In genomic region chr3:46984591-46985459, GRCh38 we compare ENCODE assay signal across 14 cellular contexts. TPM values are rescaled to one million over a fixed set of nuclear protein-coding genes. Genes with fewer than 3 reads are reported as not detected.
DNase-seq lines count a peak whose midpoint lies in the region; ATAC-seq and TF ChIP-seq lines count a peak whose summit lies in the region.
"Had no signal": no experiment of that assay in that cellular context is flagged by ENCODE, and none has a peak within 500 bp of the region (broad histone marks: within the 10 kb centered on the region; RNA-seq: fewer than 3 reads in every experiment).

No MANE protein-coding gene starts in this region.

- no peaks in the 10 kb centered on the region for H3K36me3 ChIP-seq in CD8-positive, alpha-beta T cell (ENCODE audit: insufficient read depth, low read length)

- H3K27me3 ChIP-seq in CD8-positive, alpha-beta T cell (ENCODE audit: insufficient read depth, low read length): no peaks in the 10 kb centered on the region
- H3K27me3 ChIP-seq: upper lobe of left lung had no signal

- POLR2A ChIA-PET in CD8-positive, alpha-beta T cell (lab: Charles Lee): no interaction called here

- intact Hi-C loops in CD8-positive, alpha-beta T cell (cut with DNase I, micrococcal nuclease): loop anchor here (5.0 kb wide), 2 partner anchors 38 to 293 kb away; partner anchors contain the start of gene ALS2CL (in 1 of the 2)
- intact Hi-C loops in activated T-helper 2 cell treated with anti-CD3 and anti-CD28 coated beads, Interferon-gamma antibody, Interleukin-2, Interleukin-4, amounts not matched to agents 10 μg/mL and 5 μg/mL and 100 μg/mL, durations not matched to agents 14 hours and 24 hours and 36 hours (cut with micrococcal nuclease): loop anchor here (5.0 kb wide), 1 partner anchor 53 kb away; no protein-coding TSS in a partner anchor

- peaks cover 78% of the 10 kb centered on the region for H3K4me1 ChIP-seq in CD8-positive, alpha-beta T cell (ENCODE audit: insufficient read depth, low read length)

- DNase-seq in T-helper 2 cell treated with Interferon-gamma antibody and Interleukin-4, amounts not matched to agents 5 μg/mL and 100 μg/mL, for 36 hours (ENCODE audit: low spot score): no peak
- DNase-seq in T-helper 2 cell (no peak), nephron progenitor cell (no peak), NCI-H1105 treated with DMSO at 0.1 percent for 48 hours (lab: John Stamatoyannopoulos, UW) (no peak)
- peak in 1 of 7 experiments; percentile 9 for DNase-seq in CD8-positive, alpha-beta T cell
- no peak for DNase-seq in activated T-helper 2 cell treated with anti-CD3 and anti-CD28 coated beads, Interferon-gamma antibody, Interleukin-2, Interleukin-4, amounts not matched to agents 10 μg/mL and 5 μg/mL and 100 μg/mL, durations not matched to agents 14 hours and 24 hours and 36 hours (ENCODE audit: low spot score)
- DNase-seq: 8988T, NCI-H2081, PC-3, upper lobe of left lung had no signal

- H3K27me3 Mint-ChIP-seq in T-helper 2 cell treated with Interferon-gamma antibody and Interleukin-4, amounts not matched to agents 5 μg/mL and 100 μg/mL, for 36 hours (ENCODE audit: low read depth): no peaks in the 10 kb centered on the region
- no peaks in the 10 kb centered on the region for H3K27me3 Mint-ChIP-seq in CD8-positive, alpha-beta T cell (ENCODE audit: low read depth)
- no peaks in the 10 kb centered on the region for H3K27me3 Mint-ChIP-seq in activated T-helper 2 cell treated with anti-CD3 and anti-CD28 coated beads, Interferon-gamma antibody, Interleukin-2, Interleukin-4, amounts not matched to agents 10 μg/mL and 5 μg/mL and 100 μg/mL, durations not matched to agents 14 hours and 24 hours and 36 hours (ENCODE audit: low read depth)
- peaks cover 18% of the 10 kb centered on the region for H3K27me3 Mint-ChIP-seq in nephron progenitor cell (ENCODE audit: low read depth, poor library complexity)

- no peak for TF ChIP-seq CTCF in CD8-positive, alpha-beta T cell (IDR thresholded peaks at IDR 0.05)
- no peak for TF ChIP-seq CTCF in nephron progenitor cell (IDR thresholded peaks at IDR 0.05)

- ATAC-seq in CD8-positive, alpha-beta T cell: no peak
- no peak for ATAC-seq in GM18870 (IDR thresholded peaks at IDR 0.05; ENCODE audit: unreplicated experiment)
- no peak for ATAC-seq in HG02571 (IDR thresholded peaks at IDR 0.05; ENCODE audit: unreplicated experiment)
- ATAC-seq: HCT116, PC-3 had no signal

- no peak overlapping the region for H3K4me3 ChIP-seq in CD8-positive, alpha-beta T cell (ENCODE audit: low read depth, low read length)
- H3K4me3 ChIP-seq: coronary artery, upper lobe of left lung had no signal

- no peaks in the 10 kb centered on the region for H3K9me3 ChIP-seq in CD8-positive, alpha-beta T cell (ENCODE audit: low read length)
- H3K9me3 ChIP-seq: upper lobe of left lung had no signal

- CTCF ChIA-PET in CD8-positive, alpha-beta T cell (lab: Charles Lee): interaction anchor here (0.8 to 3.2 kb wide), 3 partner anchors 13 to 118 kb away, joined by 3 to 18 read pairs (median 3); no protein-coding TSS in a partner anchor

- peaks cover 71% of the 10 kb centered on the region for H3K4me1 Mint-ChIP-seq in T-helper 2 cell treated with Interferon-gamma antibody and Interleukin-4, amounts not matched to agents 5 μg/mL and 100 μg/mL, for 36 hours (ENCODE audit: low read depth)
- peaks cover 84% of the 10 kb centered on the region for H3K4me1 Mint-ChIP-seq in CD8-positive, alpha-beta T cell (ENCODE audit: low read depth)
- peaks cover 66% of the 10 kb centered on the region for H3K4me1 Mint-ChIP-seq in activated T-helper 2 cell treated with anti-CD3 and anti-CD28 coated beads, Interferon-gamma antibody, Interleukin-2, Interleukin-4, amounts not matched to agents 10 μg/mL and 5 μg/mL and 100 μg/mL, durations not matched to agents 14 hours and 24 hours and 36 hours (ENCODE audit: low read depth)
- H3K4me1 Mint-ChIP-seq in nephron progenitor cell: peaks cover 46% of the 10 kb centered on the region

- no peaks in the 10 kb centered on the region for H3K9me3 Mint-ChIP-seq in T-helper 2 cell treated with Interferon-gamma antibody and Interleukin-4, amounts not matched to agents 5 μg/mL and 100 μg/mL, for 36 hours
- no peaks in the 10 kb centered on the region for H3K9me3 Mint-ChIP-seq in CD8-positive, alpha-beta T cell
- H3K9me3 Mint-ChIP-seq in activated T-helper 2 cell treated with anti-CD3 and anti-CD28 coated beads, Interferon-gamma antibody, Interleukin-2, Interleukin-4, amounts not matched to agents 10 μg/mL and 5 μg/mL and 100 μg/mL, durations not matched to agents 14 hours and 24 hours and 36 hours: no peaks in the 10 kb centered on the region
- no peaks in the 10 kb centered on the region for H3K9me3 Mint-ChIP-seq in nephron progenitor cell

- H3K4me3 Mint-ChIP-seq in T-helper 2 cell treated with Interferon-gamma antibody and Interleukin-4, amounts not matched to agents 5 μg/mL and 100 μg/mL, for 36 hours: no peak overlapping the region
- H3K4me3 Mint-ChIP-seq in CD8-positive, alpha-beta T cell: peak overlapping the region; percentile 15
- no peak overlapping the region for H3K4me3 Mint-ChIP-seq in activated T-helper 2 cell treated with anti-CD3 and anti-CD28 coated beads, Interferon-gamma antibody, Interleukin-2, Interleukin-4, amounts not matched to agents 10 μg/mL and 5 μg/mL and 100 μg/mL, durations not matched to agents 14 hours and 24 hours and 36 hours (ENCODE audit: low read depth)
- no peak overlapping the region for H3K4me3 Mint-ChIP-seq in nephron progenitor cell

- H3K27ac Mint-ChIP-seq in T-helper 2 cell treated with Interferon-gamma antibody and Interleukin-4, amounts not matched to agents 5 μg/mL and 100 μg/mL, for 36 hours: peak overlapping the region; percentile 31
- no peak overlapping the region for H3K27ac Mint-ChIP-seq in CD8-positive, alpha-beta T cell
- H3K27ac Mint-ChIP-seq in activated T-helper 2 cell treated with anti-CD3 and anti-CD28 coated beads, Interferon-gamma antibody, Interleukin-2, Interleukin-4, amounts not matched to agents 10 μg/mL and 5 μg/mL and 100 μg/mL, durations not matched to agents 14 hours and 24 hours and 36 hours: peak overlapping the region; percentile 63
- peak overlapping the region; percentile 28 for H3K27ac Mint-ChIP-seq in nephron progenitor cell

- H3K27ac ChIP-seq in CD8-positive, alpha-beta T cell (ENCODE audit: low read depth, low read length): no peak overlapping the region
- H3K27ac ChIP-seq: coronary artery had no signal

- H3K36me3 Mint-ChIP-seq in T-helper 2 cell treated with Interferon-gamma antibody and Interleukin-4, amounts not matched to agents 5 μg/mL and 100 μg/mL, for 36 hours (ENCODE audit: low read depth): peaks cover 39% of the 10 kb centered on the region
- peaks cover 4% of the 10 kb centered on the region for H3K36me3 Mint-ChIP-seq in CD8-positive, alpha-beta T cell
- peaks cover 25% of the 10 kb centered on the region for H3K36me3 Mint-ChIP-seq in activated T-helper 2 cell treated with anti-CD3 and anti-CD28 coated beads, Interferon-gamma antibody, Interleukin-2, Interleukin-4, amounts not matched to agents 10 μg/mL and 5 μg/mL and 100 μg/mL, durations not matched to agents 14 hours and 24 hours and 36 hours (ENCODE audit: low read depth)
- no peaks in the 10 kb centered on the region for H3K36me3 Mint-ChIP-seq in nephron progenitor cell (ENCODE audit: low read depth)

RNA-seq across cellular contexts. Expression of gene NBEAL2, which starts 5.4 kb away (rescaled TPM):
- total RNA-seq in CD8-positive, alpha-beta T cell: 100 to 1,000 TPM; 187 to 201 TPM
- total RNA-seq in activated T-helper 2 cell treated with anti-CD3 and anti-CD28 coated beads, Interferon-gamma antibody, Interleukin-2, Interleukin-4, amounts not matched to agents 10 μg/mL and 5 μg/mL and 100 μg/mL, durations not matched to agents 14 hours and 24 hours and 36 hours: 120 and 129 TPM in 2 replicates

RNA-seq across cellular contexts. Expression of gene CCDC12, which starts 8.3 kb away (rescaled TPM):
- total RNA-seq in CD8-positive, alpha-beta T cell: 100 to 1,000 TPM in 1 of 2 experiments, 10 to 100 TPM in 1; 99.9 to 107 TPM
- total RNA-seq in activated T-helper 2 cell treated with anti-CD3 and anti-CD28 coated beads, Interferon-gamma antibody, Interleukin-2, Interleukin-4, amounts not matched to agents 10 μg/mL and 5 μg/mL and 100 μg/mL, durations not matched to agents 14 hours and 24 hours and 36 hours: 65.3 and 69.2 TPM in 2 replicates
